24 cellular contexts compared by ENCODE assay signal in genomic region chr2:171709011-171709685, GRCh38. TPM values are rescaled to one million over a fixed set of nuclear protein-coding genes. Genes with fewer than 3 reads are reported as not detected.
DNase-seq lines count a peak whose midpoint lies in the region; ATAC-seq, FAIRE-seq and TF ChIP-seq lines count a peak whose summit lies in the region.
"Had no signal": no experiment of that assay in that cellular context is flagged by ENCODE, and none has a peak within 500 bp of the region (broad histone marks: within the 10 kb centered on the region; RNA-seq: fewer than 3 reads in every experiment).

No MANE protein-coding gene starts in this region.

- FAIRE-seq in RCC 7860 (lab: Jason Lieb, UNC) (peak; percentile 65), bronchial epithelial cell (lab: Jason Lieb, UNC) (no peak), kidney (lab: Jason Lieb, UNC) (peak; percentile 82)
- FAIRE-seq: GM18507 had no signal

- ATAC-seq in naive thymus-derived CD4-positive, alpha-beta T cell: no peak
- ATAC-seq: Panc1, Right ventricle myocardium inferior had no signal

- intact Hi-C loops in A673 (cut with micrococcal nuclease; ENCODE audit: unreplicated experiment) (loop anchor here (10.0 kb wide), 1 partner anchor 246 kb away; no protein-coding TSS in a partner anchor), kidney (cut with DNase I) (no loop called here)
- intact Hi-C loops in naive thymus-derived CD4-positive, alpha-beta T cell (cut with micrococcal nuclease): loop anchor here (10.0 kb wide), 2 partner anchors 134 to 886 kb away; no protein-coding TSS in a partner anchor

- H3K4me1 Mint-ChIP-seq in naive thymus-derived CD4-positive, alpha-beta T cell: peaks cover 4 to 16% (median 10%) of the 10 kb centered on the region in 7 donors

- peaks cover 0 to 19% (median 3%) of the 10 kb centered on the region in 5 donors for H3K36me3 Mint-ChIP-seq in naive thymus-derived CD4-positive, alpha-beta T cell

- H3K27ac ChIP-seq in A673 (ENCODE audit: low read depth, low read length, poor library complexity, severe bottlenecking) (peak overlapping the region; percentile 71), kidney (ENCODE audit: low read depth in 2 of 2, low read length in 2 of 2) (no peak overlapping the region)
- no peak overlapping the region for H3K27ac ChIP-seq in naive thymus-derived CD4-positive, alpha-beta T cell (ENCODE audit: low read depth, low read length)
- H3K27ac ChIP-seq: BLaER1 treated with 17β-estradiol and CSF1 and Interleukin-3, amounts not matched to agents 10 nM and 100 nM; SJSA1 had no signal

- no peaks in the 10 kb centered on the region for H3K9me3 Mint-ChIP-seq in naive thymus-derived CD4-positive, alpha-beta T cell
- H3K9me3 Mint-ChIP-seq: CD8-positive, alpha-beta memory T cell had no signal

- H3K4me3 Mint-ChIP-seq in naive thymus-derived CD4-positive, alpha-beta T cell: no peak overlapping the region
- H3K4me3 Mint-ChIP-seq: CD8-positive, alpha-beta memory T cell had no signal

- H3K27me3 Mint-ChIP-seq in naive thymus-derived CD4-positive, alpha-beta T cell: no peaks in the 10 kb centered on the region
- H3K27me3 Mint-ChIP-seq: CD8-positive, alpha-beta memory T cell had no signal

- H3K27ac Mint-ChIP-seq in naive thymus-derived CD4-positive, alpha-beta T cell: no peak overlapping the region

- TF ChIP-seq CTCF in A673 (conservative IDR thresholded peaks at IDR 0.05; ENCODE audit: low read depth, low read length) (no peak), bronchial epithelial cell (IDR thresholded peaks at IDR 0.05; ENCODE audit: insufficient read depth, low read length, severe bottlenecking) (no peak), kidney (IDR thresholded peaks at IDR 0.05; ENCODE audit: borderline replicate concordance, extremely low read depth, insufficient read depth) (no peak)

- TF ChIP-seq POLR2A in erythroblast (IDR thresholded peaks at IDR 0.05; ENCODE audit: low read length): no peak

- no peak overlapping the region for H3K4me3 ChIP-seq in A673 (ENCODE audit: low read depth, low read length, poor library complexity, severe bottlenecking)
- H3K4me3 ChIP-seq in bronchial epithelial cell (ENCODE audit: low read depth, low read length): no peak overlapping the region
- no peak overlapping the region for H3K4me3 ChIP-seq in kidney (ENCODE audit: low read length in 2 of 2)
- H3K4me3 ChIP-seq in naive thymus-derived CD4-positive, alpha-beta T cell (ENCODE audit: low read length): no peak overlapping the region
- H3K4me3 ChIP-seq: BLaER1 treated with 17β-estradiol and CSF1 and Interleukin-3, amounts not matched to agents 10 nM and 100 nM; SJSA1 had no signal

- no TSS peak for BruUV-seq in A673 (replicated peaks; lab: Mats Ljungman, UMichigan)

- H3K9me3 ChIP-seq in A673 (ENCODE audit: low read depth, low read length, poor library complexity, severe bottlenecking): no peaks in the 10 kb centered on the region
- no peaks in the 10 kb centered on the region for H3K9me3 ChIP-seq in kidney (ENCODE audit: control insufficient read depth in 1 of 2, low read length in 2 of 2)
- H3K9me3 ChIP-seq in naive thymus-derived CD4-positive, alpha-beta T cell (ENCODE audit: control insufficient read depth in 2 of 3, low read length in 3 of 3): no peaks in the 10 kb centered on the region
- H3K9me3 ChIP-seq: BLaER1 treated with 17β-estradiol and CSF1 and Interleukin-3, amounts not matched to agents 10 nM and 100 nM; SJSA1 had no signal

- H3K36me3 ChIP-seq in A673 (ENCODE audit: insufficient read depth, low read length, poor library complexity, severe bottlenecking) (peaks cover under 1% of the 10 kb centered on the region), bronchial epithelial cell (ENCODE audit: control insufficient read depth, insufficient read depth, low read length) (no peaks in the 10 kb centered on the region), kidney (ENCODE audit: control insufficient read depth in 1 of 2, insufficient read depth in 2 of 2, low read length in 2 of 2) (no peaks in the 10 kb centered on the region)
- H3K36me3 ChIP-seq in naive thymus-derived CD4-positive, alpha-beta T cell (ENCODE audit: control insufficient read depth in 2 of 3, insufficient read depth in 3 of 3, low read length in 3 of 3): no peaks in the 10 kb centered on the region

- POLR2A ChIA-PET in A673 (lab: Charles Lee; ENCODE audit: low non-redundant PET): interaction anchor here (0.9 kb wide), 1 partner anchor 387 kb away, joined by 3 read pairs; no protein-coding TSS in a partner anchor
- POLR2A ChIA-PET in naive thymus-derived CD4-positive, alpha-beta T cell (lab: Charles Lee): no interaction called here

- no peak overlapping the region for H3K9ac ChIP-seq in kidney (ENCODE audit: low read length in 2 of 2)
- H3K9ac ChIP-seq: BLaER1 treated with 17β-estradiol and CSF1 and Interleukin-3, amounts not matched to agents 10 nM and 100 nM had no signal

- H3K27me3 ChIP-seq in A673 (replicated peaks; ENCODE audit: insufficient read depth, low read depth, low read length, poor library complexity) (no peaks in the 10 kb centered on the region), bronchial epithelial cell (ENCODE audit: control insufficient read depth, insufficient read depth, low read length) (no peaks in the 10 kb centered on the region)
- no peaks in the 10 kb centered on the region for H3K27me3 ChIP-seq in naive thymus-derived CD4-positive, alpha-beta T cell (ENCODE audit: control insufficient read depth in 2 of 2, insufficient read depth in 2 of 2, low read length in 2 of 2)
- H3K27me3 ChIP-seq: BLaER1 treated with 17β-estradiol and CSF1 and Interleukin-3, amounts not matched to agents 10 nM and 100 nM; SJSA1 had no signal

- no peak for DNase-seq in A673 (ENCODE audit: low spot score)
- DNase-seq in RCC 7860 (ENCODE audit: low spot score): no peak
- DNase-seq in bronchial epithelial cell (ENCODE audit: low read depth): peak; percentile 13
- no peak for DNase-seq in kidney
- no peak for DNase-seq in erythroblast (lab: John Stamatoyannopoulos, UW)
- no peak for DNase-seq in naive thymus-derived CD4-positive, alpha-beta T cell
- DNase-seq in inferior parietal cortex (ENCODE audit: extremely low spot score): no peak
- DNase-seq: ACHN; Calu3; CD8-positive, alpha-beta memory T cell; GOT3; HCEC 1CT; MV-4-11; NCI-H1105 treated with DMSO at 0.1 percent for 48 hours; NCI-H2029 treated with DMSO at 0.1 percent for 48 hours; NCI-H226; NCI-H510A treated with DMSO at 0.1 percent for 48 hours; NCI-H774; NK-92 treated with Interleukin-12 subunit alpha and Interleukin-12 subunit beta, amount 100 ng/mL, for 24 hours had no signal

- CTCF ChIA-PET in A673 (lab: Charles Lee): no interaction called here
- CTCF ChIA-PET in naive thymus-derived CD4-positive, alpha-beta T cell (lab: Charles Lee): no interaction called here

- peaks cover 93% of the 10 kb centered on the region for H3K4me1 ChIP-seq in A673 (ENCODE audit: insufficient read depth, low read length, poor library complexity, severe bottlenecking)
- peaks cover 0 to 4% of the 10 kb centered on the region in 2 donors for H3K4me1 ChIP-seq in kidney (ENCODE audit: control insufficient read depth in 1 of 2, insufficient read depth in 1 of 2, low read depth in 1 of 2, low read length in 2 of 2)
- no peaks in the 10 kb centered on the region for H3K4me1 ChIP-seq in naive thymus-derived CD4-positive, alpha-beta T cell (ENCODE audit: control insufficient read depth in 2 of 2, insufficient read depth in 2 of 2, low read length in 2 of 2)

RNA-seq across cellular contexts. Expression of gene DYNC1I2, which starts 21.9 kb away (rescaled TPM):
- total RNA-seq in A673 (2021) (124 and 127 TPM in 2 replicates), bronchial epithelial cell (95.1 and 103 TPM in 2 replicates), kidney (108 TPM)
- 81.7 TPM for polyA plus RNA-seq in kidney (ENCODE audit: insufficient read depth, low read depth, low replicate concordance)
- 10 to 100 TPM; 21.5 to 57.0 (median 41.7) TPM for total RNA-seq in naive thymus-derived CD4-positive, alpha-beta T cell
- polyA plus RNA-seq in naive thymus-derived CD4-positive, alpha-beta T cell: 10 to 100 TPM; 21.1 to 23.2 TPM
